Comparison of ENCODE assay signal across 1 cellular context in genomic region chr16:86755571-86756006, GRCh38.
TF ChIP-seq lines count a peak whose summit lies in the region.

No MANE protein-coding gene starts in this region.

TF ChIP-seq in liver, 16 proteins besides CTCF, POLR2A, EP300 and RAD21 (continued from another document):
- TF ChIP-seq ATF3 (IDR thresholded peaks at IDR 0.05) (no peak), EGR1 (IDR thresholded peaks at IDR 0.05; ENCODE audit: low read depth in 2 of 2) (no peak), NR2F2 (IDR thresholded peaks at IDR 0.05) (no peak), JUND (IDR thresholded peaks at IDR 0.05) (no peak)
